17 cellular contexts compared by ENCODE assay signal in the genomic region with DNA sequence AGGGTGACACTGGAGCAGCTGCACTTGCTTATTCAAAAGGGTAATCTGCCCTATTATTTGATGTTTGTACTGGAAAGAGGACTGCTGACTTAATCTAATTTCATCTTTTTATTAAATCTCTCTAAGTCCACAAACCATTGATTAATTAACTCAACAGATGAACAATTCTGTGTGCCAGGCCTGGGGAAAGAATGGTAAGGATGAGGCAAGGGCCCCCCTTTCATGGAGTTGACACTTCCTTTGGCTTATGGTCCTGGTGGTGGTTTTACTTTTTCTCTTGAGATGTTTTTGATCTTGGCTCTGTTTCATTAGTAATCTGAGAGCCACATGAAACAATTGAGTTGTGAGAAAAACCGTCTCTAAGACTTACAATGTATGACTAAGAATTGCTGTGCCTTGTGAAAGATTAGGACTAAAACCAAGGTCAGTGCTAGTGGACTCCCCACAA.
DNase-seq lines count a peak whose midpoint lies in the region; ATAC-seq and TF ChIP-seq lines count a peak whose summit lies in the region.
"Had no signal": no experiment of that assay in that cellular context is flagged by ENCODE, and none has a peak within 500 bp of the region (broad histone marks: within the 10 kb centered on the region; RNA-seq: fewer than 3 reads in every experiment).

No MANE protein-coding gene starts in this region.

- TF ChIP-seq CTCF in VCaP (conservative IDR thresholded peaks at IDR 0.05) (no peak), epithelial cell of esophagus (IDR thresholded peaks at IDR 0.05; ENCODE audit: insufficient read depth, low read depth, low read length, missing control alignments) (no peak), GM10266 (IDR thresholded peaks at IDR 0.05; ENCODE audit: control insufficient read depth, insufficient read depth, low read depth, missing control alignments) (no peak)

- no peak overlapping the region for H3K4me3 ChIP-seq in epithelial cell of esophagus (ENCODE audit: low read length)
- H3K4me3 ChIP-seq: left ventricle myocardium inferior had no signal

- H3K36me3 Mint-ChIP-seq in stimulated activated naive B cell treated with anti-CD40 and anti-IgM and Interleukin-4, amounts not matched to agents 10 μg/mL and 1 μg/mL and 100 μg/mL, for 72 hours = peaks cover 0 to 4% of the 10 kb centered on the region in 2 donors

- DNase-seq in epithelial cell of esophagus (ENCODE audit: low read depth) (peak; percentile 22), NCI-H2227 (lab: John Stamatoyannopoulos, UW; ENCODE audit: unreplicated experiment) (no peak), midbrain (lab: John Stamatoyannopoulos, UW) (no peak), GM10266 (ENCODE audit: extremely low spot score) (no peak)
- no peak for DNase-seq in stimulated activated naive B cell treated with anti-CD40 and anti-IgM and Interleukin-4, amounts not matched to agents 10 μg/mL and 1 μg/mL and 100 μg/mL, for 72 hours
- DNase-seq: activated CD4-positive, alpha-beta memory T cell treated with anti-CD3 and anti-CD28 coated beads, Interleukin-2, amount 10 ng/mL, durations not matched to agents 7 days and 5 days; caudate nucleus; GDM1; KBM-7; left ventricle myocardium inferior; NCI-H187 treated with DMSO at 0.1 percent for 48 hours; NCI-H526 treated with DMSO at 0.1 percent for 48 hours; nephron progenitor cell; Right ventricle myocardium superior; stimulated activated CD4-positive, alpha-beta T cell treated with anti-CD3 and anti-CD28 coated beads, Interleukin-4, amount 100 ng/mL, for 1 hour had no signal

- peak overlapping the region; percentile 45 for H3K27ac ChIP-seq in VCaP
- H3K27ac ChIP-seq: left ventricle myocardium inferior had no signal

- H3K4me1 Mint-ChIP-seq in stimulated activated naive B cell treated with anti-CD40 and anti-IgM and Interleukin-4, amounts not matched to agents 10 μg/mL and 1 μg/mL and 100 μg/mL, for 72 hours = peaks cover 19 to 56% of the 10 kb centered on the region in 2 donors
- H3K4me1 Mint-ChIP-seq: activated CD4-positive, alpha-beta memory T cell treated with anti-CD3 and anti-CD28 coated beads, Interleukin-2, amount 10 ng/mL, durations not matched to agents 7 days and 5 days had no signal

- no peaks in the 10 kb centered on the region for H3K9me3 Mint-ChIP-seq in stimulated activated naive B cell treated with anti-CD40 and anti-IgM and Interleukin-4, amounts not matched to agents 10 μg/mL and 1 μg/mL and 100 μg/mL, for 72 hours
- H3K9me3 Mint-ChIP-seq: activated CD4-positive, alpha-beta memory T cell treated with anti-CD3 and anti-CD28 coated beads, Interleukin-2, amount 10 ng/mL, durations not matched to agents 7 days and 5 days had no signal

- no peaks in the 10 kb centered on the region for H3K27me3 Mint-ChIP-seq in stimulated activated naive B cell treated with anti-CD40 and anti-IgM and Interleukin-4, amounts not matched to agents 10 μg/mL and 1 μg/mL and 100 μg/mL, for 72 hours

- peak; percentile 29 for ATAC-seq in HG03565 (IDR thresholded peaks at IDR 0.05; ENCODE audit: unreplicated experiment)
- no peak for ATAC-seq in stimulated activated naive B cell treated with anti-CD40 and anti-IgM and Interleukin-4, amounts not matched to agents 10 μg/mL and 1 μg/mL and 100 μg/mL, for 72 hours (replicated peaks)

- peak overlapping the region; percentile 60 for H3K27ac Mint-ChIP-seq in stimulated activated naive B cell treated with anti-CD40 and anti-IgM and Interleukin-4, amounts not matched to agents 10 μg/mL and 1 μg/mL and 100 μg/mL, for 72 hours
- H3K27ac Mint-ChIP-seq: activated CD4-positive, alpha-beta memory T cell treated with anti-CD3 and anti-CD28 coated beads, Interleukin-2, amount 10 ng/mL, durations not matched to agents 7 days and 5 days; nephron progenitor cell had no signal

- no peak overlapping the region for H3K4me3 Mint-ChIP-seq in stimulated activated naive B cell treated with anti-CD40 and anti-IgM and Interleukin-4, amounts not matched to agents 10 μg/mL and 1 μg/mL and 100 μg/mL, for 72 hours
- H3K4me3 Mint-ChIP-seq: activated CD4-positive, alpha-beta memory T cell treated with anti-CD3 and anti-CD28 coated beads, Interleukin-2, amount 10 ng/mL, durations not matched to agents 7 days and 5 days; nephron progenitor cell had no signal
